Comparison of ENCODE assay signal across 2 cellular contexts in the genomic region with DNA sequence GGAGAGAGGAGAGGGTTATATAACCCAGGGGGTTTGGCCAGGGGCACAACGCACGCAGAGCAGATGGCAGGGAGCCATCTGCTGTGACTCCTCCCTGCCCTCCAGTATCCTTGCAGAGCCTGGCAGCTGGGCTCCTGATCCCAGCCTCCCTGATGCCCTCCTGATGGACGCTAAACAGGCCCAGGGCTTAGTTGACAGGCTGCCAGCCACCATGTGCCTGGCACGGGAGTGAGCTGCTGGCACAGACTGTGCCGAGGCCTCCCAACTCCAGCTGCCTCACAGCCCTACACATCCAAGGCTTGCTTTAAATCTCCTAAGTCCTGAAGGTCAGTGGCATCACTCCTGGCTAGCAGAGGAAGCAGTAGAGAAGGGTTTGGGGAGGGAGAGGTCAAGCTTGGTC.
TF ChIP-seq lines count a peak whose summit lies in the region.

No MANE protein-coding gene starts in this region.

TF ChIP-seq in A549, 52 proteins besides CTCF, POLR2A, EP300 and RAD21:
- TF ChIP-seq MYC (IDR thresholded peaks at IDR 0.05; ENCODE audit: borderline replicate concordance, low read length), result no peak
- TF ChIP-seq RARB (CRISPR knock-in tag; IDR thresholded peaks at IDR 0.05), result no peak
- TF ChIP-seq ZSCAN20 (CRISPR knock-in tag; IDR thresholded peaks at IDR 0.05), result no peak
- no peak for TF ChIP-seq ZC3H11A (IDR thresholded peaks at IDR 0.05)
- TF ChIP-seq HOXB13 (CRISPR knock-in tag; IDR thresholded peaks at IDR 0.05; ENCODE audit: low read depth), result no peak
- TF ChIP-seq, protein P1, sequence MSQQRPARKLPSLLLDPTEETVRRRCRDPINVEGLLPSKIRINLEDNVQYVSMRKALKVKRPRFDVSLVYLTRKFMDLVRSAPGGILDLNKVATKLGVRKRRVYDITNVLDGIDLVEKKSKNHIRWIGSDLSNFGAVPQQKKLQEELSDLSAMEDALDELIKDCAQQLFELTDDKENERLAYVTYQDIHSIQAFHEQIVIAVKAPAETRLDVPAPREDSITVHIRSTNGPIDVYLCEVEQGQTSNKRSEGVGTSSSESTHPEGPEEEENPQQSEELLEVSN (IDR thresholded peaks at IDR 0.05; ENCODE audit: borderline replicate concordance, low read depth), result no peak
- no peak for TF ChIP-seq JUN (IDR thresholded peaks at IDR 0.05)
- TF ChIP-seq, protein P2, sequence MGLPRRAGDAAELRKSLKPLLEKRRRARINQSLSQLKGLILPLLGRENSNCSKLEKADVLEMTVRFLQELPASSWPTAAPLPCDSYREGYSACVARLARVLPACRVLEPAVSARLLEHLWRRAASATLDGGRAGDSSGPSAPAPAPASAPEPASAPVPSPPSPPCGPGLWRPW (IDR thresholded peaks at IDR 0.05), result no peak
- TF ChIP-seq TFCP2L1 (CRISPR knock-in tag; IDR thresholded peaks at IDR 0.05), result no peak
- TF ChIP-seq, protein P3, sequence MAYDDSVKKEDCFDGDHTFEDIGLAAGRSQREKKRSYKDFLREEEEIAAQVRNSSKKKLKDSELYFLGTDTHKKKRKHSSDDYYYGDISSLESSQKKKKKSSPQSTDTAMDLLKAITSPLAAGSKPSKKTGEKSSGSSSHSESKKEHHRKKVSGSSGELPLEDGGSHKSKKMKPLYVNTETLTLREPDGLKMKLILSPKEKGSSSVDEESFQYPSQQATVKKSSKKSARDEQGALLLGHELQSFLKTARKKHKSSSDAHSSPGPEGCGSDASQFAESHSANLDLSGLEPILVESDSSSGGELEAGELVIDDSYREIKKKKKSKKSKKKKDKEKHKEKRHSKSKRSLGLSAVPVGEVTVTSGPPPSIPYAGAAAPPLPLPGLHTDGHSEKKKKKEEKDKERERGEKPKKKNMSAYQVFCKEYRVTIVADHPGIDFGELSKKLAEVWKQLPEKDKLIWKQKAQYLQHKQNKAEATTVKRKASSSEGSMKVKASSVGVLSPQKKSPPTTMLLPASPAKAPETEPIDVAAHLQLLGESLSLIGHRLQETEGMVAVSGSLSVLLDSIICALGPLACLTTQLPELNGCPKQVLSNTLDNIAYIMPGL (CRISPR knock-in tag; IDR thresholded peaks at IDR 0.05; ENCODE audit: borderline replicate concordance), result no peak
- TF ChIP-seq MAZ (IDR thresholded peaks at IDR 0.05; ENCODE audit: borderline replicate concordance, low read depth, low read length), result no peak

TF ChIP-seq in GM12878, 131 proteins besides CTCF, POLR2A, EP300 and RAD21:
- TF ChIP-seq, protein P4, sequence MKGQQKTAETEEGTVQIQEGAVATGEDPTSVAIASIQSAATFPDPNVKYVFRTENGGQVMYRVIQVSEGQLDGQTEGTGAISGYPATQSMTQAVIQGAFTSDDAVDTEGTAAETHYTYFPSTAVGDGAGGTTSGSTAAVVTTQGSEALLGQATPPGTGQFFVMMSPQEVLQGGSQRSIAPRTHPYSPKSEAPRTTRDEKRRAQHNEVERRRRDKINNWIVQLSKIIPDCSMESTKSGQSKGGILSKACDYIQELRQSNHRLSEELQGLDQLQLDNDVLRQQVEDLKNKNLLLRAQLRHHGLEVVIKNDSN (IDR thresholded peaks at IDR 0.05; ENCODE audit: borderline replicate concordance, extremely low read length, insufficient read depth, low read depth, low read length), result no peak
- no peak for TF ChIP-seq CBX5 (IDR thresholded peaks at IDR 0.05; ENCODE audit: low read depth)
- no peak for TF ChIP-seq MYB (IDR thresholded peaks at IDR 0.05; ENCODE audit: borderline replicate concordance, low read depth, low read length)
TF ChIP-seq in GM12878: peak in this region for 0.
